ENCODE assay signal across 11 cellular contexts in the genomic region with DNA sequence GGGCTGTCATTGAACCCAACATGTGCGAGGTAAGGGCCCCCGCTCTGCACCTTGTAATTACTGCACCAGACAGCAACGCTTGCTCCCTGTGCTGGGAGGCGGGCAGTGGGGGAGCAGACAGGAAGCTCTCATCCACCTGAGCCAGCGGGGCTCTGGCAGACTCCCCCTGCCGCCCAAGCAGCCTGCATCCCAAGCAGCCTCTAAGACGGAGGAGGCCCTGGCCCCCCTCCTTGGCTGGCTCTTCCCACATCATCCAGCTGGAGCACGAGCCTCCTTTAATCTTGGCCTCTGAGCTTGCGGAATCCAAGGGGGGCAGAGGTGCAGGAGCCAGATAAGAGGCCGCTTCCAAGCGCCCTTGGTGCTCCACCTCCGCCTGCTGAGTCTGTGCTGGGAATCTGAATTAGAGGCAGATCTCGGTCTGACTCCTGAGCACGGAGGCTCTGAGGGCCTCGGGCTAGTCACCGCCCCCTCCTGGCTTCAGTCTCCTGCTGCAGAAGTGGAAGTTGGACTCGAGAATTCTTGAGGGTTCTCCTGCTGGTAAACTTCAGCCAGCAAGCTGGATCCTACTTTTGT. TPM values are rescaled to one million over a fixed set of nuclear protein-coding genes. Genes with fewer than 3 reads are reported as not detected.
A peak's percentile ranks its signal among the peaks of the same experiment; 100 is the strongest.
DNase-seq lines count a peak whose midpoint lies in the region; ATAC-seq and TF ChIP-seq lines count a peak whose summit lies in the region.
"Had no signal": no experiment of that assay in that cellular context is flagged by ENCODE, and none has a peak within 500 bp of the region (broad histone marks: within the 10 kb centered on the region; RNA-seq: fewer than 3 reads in every experiment).

No MANE protein-coding gene starts in this region.

- H3K4me2 ChIP-seq in mesendoderm (ENCODE audit: low read length) (peak overlapping the region; percentile 39), MM.1S (ENCODE audit: low read depth, low read length) (no peak overlapping the region)

- H3K4ac ChIP-seq in mesendoderm (ENCODE audit: low read depth, low read length): no peak overlapping the region

- no peak overlapping the region for H3K4me3 ChIP-seq in BJ (ENCODE audit: low read depth, low read length)
- peak overlapping the region in 15 of 59 donors; percentile 5 to 39 (median 22) for H3K4me3 ChIP-seq in dorsolateral prefrontal cortex
- no peak overlapping the region for H3K4me3 ChIP-seq in mesendoderm (ENCODE audit: low read length)
- H3K4me3 ChIP-seq in MM.1S (ENCODE audit: low read length): no peak overlapping the region
- H3K4me3 ChIP-seq: adrenal gland, tibial artery had no signal

- no peak overlapping the region for H2BK15ac ChIP-seq in mesendoderm (replicated peaks; ENCODE audit: low read depth)

- no peak overlapping the region for H3K18ac ChIP-seq in mesendoderm (ENCODE audit: low read length)

- WGBS in mesendoderm (ENCODE audit: extremely low coverage, insufficient coverage, low lambda C conversion rate): no CpG with 5 or more reads among the region's 17 CpGs

- H3K27ac ChIP-seq in dorsolateral prefrontal cortex: peak overlapping the region in 54 of 59 donors; percentile 5 to 91 (median 72)
- no peak overlapping the region for H3K27ac ChIP-seq in mesendoderm (ENCODE audit: low read depth, low read length)
- H3K27ac ChIP-seq in MM.1S (ENCODE audit: low read length): no peak overlapping the region
- H3K27ac ChIP-seq: tibial artery had no signal

- H3K9me2 ChIP-seq in MM.1S (replicated peaks; ENCODE audit: insufficient read depth, low read length): no peaks in the 10 kb centered on the region

- no peak for ATAC-seq in GM21447 (IDR thresholded peaks at IDR 0.05; ENCODE audit: unreplicated experiment)
- ATAC-seq in GM19397 (IDR thresholded peaks at IDR 0.05; ENCODE audit: unreplicated experiment): no peak

- no peak overlapping the region for H4K8ac ChIP-seq in mesendoderm (ENCODE audit: low read depth, low read length)

- H3K4me1 ChIP-seq in mesendoderm (ENCODE audit: control insufficient read depth, low read depth, low read length) (peaks cover 7% of the 10 kb centered on the region), MM.1S (ENCODE audit: low read length) (peaks cover 11% of the 10 kb centered on the region)

- H3K27me3 ChIP-seq in BJ (ENCODE audit: control insufficient read depth, insufficient read depth, low read length): peaks cover 4% of the 10 kb centered on the region
- no peaks in the 10 kb centered on the region for H3K27me3 ChIP-seq in dorsolateral prefrontal cortex
- no peaks in the 10 kb centered on the region for H3K27me3 ChIP-seq in mesendoderm (ENCODE audit: insufficient read depth, low read length, poor library complexity)
- peaks cover 13% of the 10 kb centered on the region for H3K27me3 ChIP-seq in MM.1S (replicated peaks; ENCODE audit: insufficient read depth, low read length)
- H3K27me3 ChIP-seq: adrenal gland had no signal

- DNase-seq in BJ (ENCODE audit: low read depth): no peak
- peak; percentile 38 to 46 for DNase-seq in NCI-H187 (lab: John Stamatoyannopoulos, UW)
- peak in 5 of 10 donors; percentile 58 to 74 (median 63) for DNase-seq in dorsolateral prefrontal cortex
- peak; percentile 94 for DNase-seq in mesendoderm
- no peak for DNase-seq in MM.1S
- DNase-seq in stimulated activated naive CD4-positive, alpha-beta T cell (lab: John Stamatoyannopoulos, UW): no peak
- DNase-seq: tibial artery had no signal

- peak; percentile 47 for TF ChIP-seq CTCF in BJ (IDR thresholded peaks at IDR 0.05; ENCODE audit: insufficient read depth, low read depth, low read length)
- peak in 1 of 56 donors; percentile 6 for TF ChIP-seq CTCF in dorsolateral prefrontal cortex (IDR thresholded peaks at IDR 0.05 in 54 of 56, conservative IDR thresholded peaks at IDR 0.05 in 2 of 56; ENCODE audit: low read depth in 1 of 56, partially characterized antibody in 56 of 56)
- TF ChIP-seq CTCF in MM.1S (IDR thresholded peaks at IDR 0.05; ENCODE audit: low read length): no peak

- no peak overlapping the region for H4K5ac ChIP-seq in mesendoderm (ENCODE audit: low read length)

- H3K36me3 ChIP-seq in BJ (ENCODE audit: control insufficient read depth, insufficient read depth, low read length) (peaks cover 7% of the 10 kb centered on the region), mesendoderm (ENCODE audit: control insufficient read depth, insufficient read depth, low read length) (no peaks in the 10 kb centered on the region), MM.1S (replicated peaks; ENCODE audit: insufficient read depth, low read length) (no peaks in the 10 kb centered on the region)
- H3K36me3 ChIP-seq: adrenal gland had no signal

- H3K79me2 ChIP-seq in mesendoderm (ENCODE audit: control insufficient read depth, insufficient read depth, low read length) (no peaks in the 10 kb centered on the region), MM.1S (ENCODE audit: low read length) (no peaks in the 10 kb centered on the region)

- CTCF ChIA-PET in BJ (lab: Yijun Ruan, JAX): interaction anchor here (0.6 to 3.9 kb wide), 30 partner anchors 10 to 388 kb away, joined by 3 to 35 read pairs (median 6); a partner anchor contains a TSS

- no peak overlapping the region for H2AK5ac ChIP-seq in mesendoderm (ENCODE audit: low read length)

- POLR2A ChIA-PET in BJ (lab: Charles Lee): no interaction called here

- no peak overlapping the region for H2BK5ac ChIP-seq in mesendoderm (ENCODE audit: low read length)

- intact Hi-C loops in dorsolateral prefrontal cortex (cut with DNase I): loop anchor here (2.0 to 5.0 kb wide), 3 partner anchors 36 to 326 kb away; no protein-coding TSS in a partner anchor

- H3K23ac ChIP-seq in mesendoderm (ENCODE audit: low read length): no peak overlapping the region

- H4K20me1 ChIP-seq in MM.1S (ENCODE audit: insufficient read depth, low read length): no peaks in the 10 kb centered on the region

- H3K9me3 ChIP-seq in MM.1S (replicated peaks; ENCODE audit: insufficient read depth, low read length): no peaks in the 10 kb centered on the region
- H3K9me3 ChIP-seq: adrenal gland, tibial artery had no signal

- H3K56ac ChIP-seq in mesendoderm (ENCODE audit: low read length): peak overlapping the region; percentile 32

- H3F3A ChIP-seq in MM.1S (ENCODE audit: insufficient read depth, low read length): no peaks in the 10 kb centered on the region

- H2BK120ac ChIP-seq in mesendoderm (ENCODE audit: low read depth, low read length): no peak overlapping the region

- H3K9ac ChIP-seq in mesendoderm (ENCODE audit: low read length) (peak overlapping the region; percentile 26), MM.1S (ENCODE audit: low read length) (no peak overlapping the region)

- no peak overlapping the region for H2AFZ ChIP-seq in MM.1S (ENCODE audit: low read length)

- no peaks in the 10 kb centered on the region for H3K79me1 ChIP-seq in mesendoderm (ENCODE audit: low read length)

RNA-seq across cellular contexts. Expression of a gene that starts 40.0 kb away (rescaled TPM):
- polyA plus RNA-seq in BJ (2011; rRNA removed): not detected in 2 replicates
- polyA minus RNA-seq in BJ (2011; rRNA and poly(A)+ RNA removed): not detected in 2 replicates
- 10 to 100 TPM in 119 of 120 experiments, 1 to 10 TPM in 1; 6.7 to 71.8 (median 34.0) TPM for total RNA-seq in dorsolateral prefrontal cortex
- polyA plus RNA-seq in mesendoderm (2013, experiment 1 of 2): 0.08 TPM
- polyA plus RNA-seq in mesendoderm (2013, experiment 2 of 2): 0.01 TPM
- total RNA-seq: fibroblast of lung had no signal
- polyA plus RNA-seq: fibroblast of lung had no signal

RNA-seq across cellular contexts. Expression of a gene that starts 58.1 kb away (rescaled TPM):
- 46.8 and 62.2 TPM in 2 replicates for polyA plus RNA-seq in BJ (2011; rRNA removed)
- polyA minus RNA-seq in BJ (2011; rRNA and poly(A)+ RNA removed): 49.3 and 61.5 TPM in 2 replicates
- 100 to 1,000 TPM in 49 of 120 experiments, 10 to 100 TPM in 71; 74.1 to 143 (median 97.3) TPM for total RNA-seq in dorsolateral prefrontal cortex
- 15.8 TPM for polyA plus RNA-seq in mesendoderm (2013, experiment 1 of 2)
- 14.4 TPM for polyA plus RNA-seq in mesendoderm (2013, experiment 2 of 2)

Comparison
In these comparisons a context has a peak if more than half of its experiments do, and no peak if none do; other contexts are left out.
1. DNase-seq: peak in NCI-H187 (2 of 2) and mesendoderm (single experiment); none in BJ (single experiment), MM.1S (single experiment) and stimulated activated naive CD4-positive, alpha-beta T cell (0 of 6).
2. H3K27ac ChIP-seq: peak in dorsolateral prefrontal cortex (54 of 59); none in mesendoderm (single experiment) and MM.1S (single experiment).